16 cellular contexts compared by ENCODE assay signal in the genomic region with DNA sequence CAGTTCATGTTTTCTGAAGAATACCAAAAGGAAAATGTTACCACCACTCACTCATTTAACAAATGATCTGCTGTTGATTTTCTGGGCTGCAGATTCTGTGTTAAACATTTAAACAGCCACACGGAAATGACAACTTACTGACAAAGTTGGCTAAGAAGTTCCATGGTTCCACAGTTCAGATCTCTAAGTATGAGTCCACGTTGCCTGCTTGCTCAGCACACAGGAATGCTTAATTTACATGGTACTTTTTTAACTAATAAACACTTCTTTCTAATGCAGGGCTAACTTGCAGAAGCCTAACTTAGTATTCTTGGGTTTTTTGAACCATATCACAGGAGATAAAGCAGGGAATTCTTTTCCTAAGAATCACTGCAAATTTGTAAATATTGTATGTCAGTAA. TPM values are rescaled to one million over a fixed set of nuclear protein-coding genes. Genes with fewer than 3 reads are reported as not detected.
DNase-seq lines count a peak whose midpoint lies in the region; ATAC-seq and TF ChIP-seq lines count a peak whose summit lies in the region.
"Had no signal": no experiment of that assay in that cellular context is flagged by ENCODE, and none has a peak within 500 bp of the region (broad histone marks: within the 10 kb centered on the region; RNA-seq: fewer than 3 reads in every experiment).

No MANE protein-coding gene starts in this region.

- TF ChIP-seq EP300 in transverse colon (IDR thresholded peaks at IDR 0.05; ENCODE audit: low read depth), result no peak

- no peak for TF ChIP-seq POLR2A in transverse colon (IDR thresholded peaks at IDR 0.05)

- no peak for DNase-seq in activated naive CD8-positive, alpha-beta T cell treated with anti-CD3 and anti-CD28 coated beads, Interleukin-2, amount 50 U/mL, for 24 hours
- no peak for DNase-seq in activated naive CD8-positive, alpha-beta T cell treated with anti-CD3 and anti-CD28 coated beads for 36 hours
- DNase-seq in fibroblast of pulmonary artery (ENCODE audit: low read depth) (peak; percentile 65), transverse colon (no peak), epidermal melanocyte (ENCODE audit: insufficient read length, low spot score) (no peak), heart right ventricle (no peak)
- DNase-seq: NCI-H1694 treated with DMSO at 0.1 percent for 48 hours, NCI-H774, spleen had no signal

- no peaks in the 10 kb centered on the region for H3K36me3 Mint-ChIP-seq in activated naive CD8-positive, alpha-beta T cell treated with anti-CD3 and anti-CD28 coated beads, Interleukin-2, amount 50 U/mL, for 24 hours (ENCODE audit: low read depth)
- no peaks in the 10 kb centered on the region for H3K36me3 Mint-ChIP-seq in activated naive CD8-positive, alpha-beta T cell treated with anti-CD3 and anti-CD28 coated beads for 36 hours

- H3K9me3 Mint-ChIP-seq in activated naive CD8-positive, alpha-beta T cell treated with anti-CD3 and anti-CD28 coated beads, Interleukin-2, amount 50 U/mL, for 24 hours, result no peaks in the 10 kb centered on the region
- peaks cover 2% of the 10 kb centered on the region for H3K9me3 Mint-ChIP-seq in activated naive CD8-positive, alpha-beta T cell treated with anti-CD3 and anti-CD28 coated beads for 36 hours

- peak overlapping the region; percentile 23 for H3K27ac Mint-ChIP-seq in activated naive CD8-positive, alpha-beta T cell treated with anti-CD3 and anti-CD28 coated beads, Interleukin-2, amount 50 U/mL, for 24 hours
- H3K27ac Mint-ChIP-seq in activated naive CD8-positive, alpha-beta T cell treated with anti-CD3 and anti-CD28 coated beads for 36 hours, result no peak overlapping the region

- H3K36me3 ChIP-seq in transverse colon, result no peaks in the 10 kb centered on the region
- H3K36me3 ChIP-seq in heart right ventricle, result no peaks in the 10 kb centered on the region
- H3K36me3 ChIP-seq: cardiac muscle cell, spleen had no signal

- H3K4me1 ChIP-seq in transverse colon (peaks cover 14 to 41% (median 30%) of the 10 kb centered on the region in 4 donors), heart right ventricle (peaks cover 0 to 20% (median 6%) of the 10 kb centered on the region in 9 donors)

- H3K27me3 ChIP-seq in transverse colon (no peaks in the 10 kb centered on the region), heart right ventricle (peaks cover 0 to 71% (median 0%) of the 10 kb centered on the region in 7 donors)
- H3K27me3 ChIP-seq: cardiac muscle cell had no signal

- in situ Hi-C loops in transverse colon (cut with MboI; ENCODE audit: low pct_ligation_motif_present in 1 of 4, low pct_unique_long_range_greater_than_20kb in 1 of 4, low sequenced_read_pairs in 3 of 4), result no loop called here

- no peak overlapping the region for H3K4me3 Mint-ChIP-seq in activated naive CD8-positive, alpha-beta T cell treated with anti-CD3 and anti-CD28 coated beads, Interleukin-2, amount 50 U/mL, for 24 hours
- H3K4me3 Mint-ChIP-seq in activated naive CD8-positive, alpha-beta T cell treated with anti-CD3 and anti-CD28 coated beads for 36 hours, result no peak overlapping the region

- 17 to 43% methylated on average over 1 to 2 of the region's 2 CpGs for WGBS in transverse colon (ENCODE audit: low coverage in 1 of 2), 2 donors
- WGBS in heart right ventricle, 2 donors, result 48% methylated on average over 2 of the region's 2 CpGs

- H3K4me3 ChIP-seq in WI38 (ENCODE audit: low read depth, low read length), result 0 out of 2 replicates have a peak overlapping the region, but pooled peaks have one; percentile 12
- no peak overlapping the region for H3K4me3 ChIP-seq in fibroblast of pulmonary artery (replicated peaks; ENCODE audit: low read depth, low read length)
- no peak overlapping the region for H3K4me3 ChIP-seq in transverse colon
- no peak overlapping the region for H3K4me3 ChIP-seq in heart right ventricle
- H3K4me3 ChIP-seq: cardiac muscle cell, K562, spleen had no signal

- H3K9me3 ChIP-seq in transverse colon, result no peaks in the 10 kb centered on the region
- H3K9me3 ChIP-seq in heart right ventricle, result no peaks in the 10 kb centered on the region
- H3K9me3 ChIP-seq: spleen had no signal

- no peak for TF ChIP-seq CTCF in WI38 (IDR thresholded peaks at IDR 0.05; ENCODE audit: low read depth, low read length)
- TF ChIP-seq CTCF in fibroblast of pulmonary artery (IDR thresholded peaks at IDR 0.05; ENCODE audit: low read length, missing control alignments), result no peak
- no peak for TF ChIP-seq CTCF in transverse colon (IDR thresholded peaks at IDR 0.05)
- TF ChIP-seq CTCF in heart right ventricle (IDR thresholded peaks at IDR 0.05), result no peak

- H3K4me1 Mint-ChIP-seq in activated naive CD8-positive, alpha-beta T cell treated with anti-CD3 and anti-CD28 coated beads, Interleukin-2, amount 50 U/mL, for 24 hours, result peaks cover 54% of the 10 kb centered on the region
- H3K4me1 Mint-ChIP-seq in activated naive CD8-positive, alpha-beta T cell treated with anti-CD3 and anti-CD28 coated beads for 36 hours, result peaks cover 44% of the 10 kb centered on the region

- no peak for ATAC-seq in activated naive CD8-positive, alpha-beta T cell treated with anti-CD3 and anti-CD28 coated beads, Interleukin-2, amount 50 U/mL, for 24 hours
- ATAC-seq in GM19035 (IDR thresholded peaks at IDR 0.05; ENCODE audit: unreplicated experiment) (no peak), heart right ventricle (no peak)
- ATAC-seq: K562, left lobe of liver had no signal

- H3K27ac ChIP-seq in transverse colon, result peak overlapping the region in 3 of 4 donors; percentile 0 to 30 (median 16)
- H3K27ac ChIP-seq in heart right ventricle, result no peak overlapping the region
- H3K27ac ChIP-seq: cardiac muscle cell had no signal

- intact Hi-C loops in transverse colon (cut with DNase I; ENCODE audit: low total_unique reads) (no loop called here), heart right ventricle (cut with DNase I) (no loop called here)

- peaks cover 1% of the 10 kb centered on the region for H3K27me3 Mint-ChIP-seq in activated naive CD8-positive, alpha-beta T cell treated with anti-CD3 and anti-CD28 coated beads, Interleukin-2, amount 50 U/mL, for 24 hours
- H3K27me3 Mint-ChIP-seq in activated naive CD8-positive, alpha-beta T cell treated with anti-CD3 and anti-CD28 coated beads for 36 hours, result no peaks in the 10 kb centered on the region

RNA-seq across cellular contexts. Expression of gene PTGER2, which starts 34.7 kb away (rescaled TPM):
- 10 to 100 TPM; 20.8 to 23.3 TPM for total RNA-seq in activated naive CD8-positive, alpha-beta T cell treated with anti-CD3 and anti-CD28 coated beads for 36 hours
- 1 to 10 TPM; 1.1 to 9.4 (median 4.9) TPM for total RNA-seq in transverse colon
- 1 to 10 TPM in 3 of 10 donors, under 1 TPM in 7; 0.11 to 2.4 (median 0.33) TPM for total RNA-seq in heart right ventricle
- polyA plus RNA-seq in heart right ventricle, result under 1 TPM; 0.22 to 0.65 TPM
- total RNA-seq: cardiac muscle cell, K562, SK-MEL-5 had no signal
- polyA plus RNA-seq: cardiac muscle cell, K562, neural cell had no signal

Comparison
In these comparisons a context has a peak if more than half of its experiments do, and no peak if none do; other contexts are left out.
1. H3K27ac ChIP-seq: peak in transverse colon (3 of 4); none in heart right ventricle (0 of 10).